In genomic region chr16:11423315-11424117, GRCh38 we compare ENCODE assay signal across 21 cellular contexts.
A peak's percentile ranks its signal among the peaks of the same experiment; 100 is the strongest.
DNase-seq lines count a peak whose midpoint lies in the region; ATAC-seq and TF ChIP-seq lines count a peak whose summit lies in the region.
"Had no signal": no experiment of that assay in that cellular context is flagged by ENCODE, and none has a peak within 500 bp of the region (broad histone marks: within the 10 kb centered on the region; RNA-seq: fewer than 3 reads in every experiment).

No MANE protein-coding gene starts in this region.

- H3K36me3 ChIP-seq in Panc1 (ENCODE audit: control insufficient read depth, insufficient read depth, low read length): no peaks in the 10 kb centered on the region
- no peaks in the 10 kb centered on the region for H3K36me3 ChIP-seq in neural progenitor cell
- H3K36me3 ChIP-seq: right lobe of liver had no signal

- H3K79me2 ChIP-seq in neural progenitor cell (ENCODE audit: low read depth): no peaks in the 10 kb centered on the region

- no peak overlapping the region for H3K4me2 ChIP-seq in neural progenitor cell

- POLR2A ChIA-PET in GM10248 (lab: Yijun Ruan, JAX) (no interaction called here), Panc1 (lab: Charles Lee) (no interaction called here)

- H2AFZ ChIP-seq in neural progenitor cell (replicated peaks): no peak overlapping the region

- in situ Hi-C loops in Panc1 (cut with HindIII; ENCODE audit: low pct_unique_long_range_greater_than_20kb, low sequenced_read_pairs): no loop called here

- no peaks in the 10 kb centered on the region for H3F3A ChIP-seq in neural progenitor cell (ENCODE audit: low read depth)

- H3K27me3 ChIP-seq in Panc1 (ENCODE audit: control insufficient read depth, insufficient read depth, low read length) (no peaks in the 10 kb centered on the region), neural progenitor cell (no peaks in the 10 kb centered on the region)
- H3K27me3 ChIP-seq: neutrophil, right lobe of liver had no signal

- H3K27me3 Mint-ChIP-seq in neural progenitor cell (ENCODE audit: insufficient read depth, low read depth): peaks cover 5% of the 10 kb centered on the region
- no peaks in the 10 kb centered on the region for H3K27me3 Mint-ChIP-seq in activated naive CD4-positive, alpha-beta T cell treated with anti-CD3 and anti-CD28 coated beads, Interleukin-2, amount 10 ng/mL, durations not matched to agents 7 days and 5 days
- H3K27me3 Mint-ChIP-seq: type B pancreatic cell had no signal

- H3K9ac ChIP-seq in neural progenitor cell: no peak overlapping the region

- no peak for TF ChIP-seq CTCF in GM10248 (IDR thresholded peaks at IDR 0.05; ENCODE audit: control extremely low read depth, extremely low read depth, low read depth, missing control alignments)
- TF ChIP-seq CTCF in Panc1 (IDR thresholded peaks at IDR 0.05): no peak
- no peak for TF ChIP-seq CTCF in neural progenitor cell (IDR thresholded peaks at IDR 0.05)

- peak overlapping the region; percentile 93 for H3K27ac Mint-ChIP-seq in neural progenitor cell
- H3K27ac Mint-ChIP-seq in activated naive CD4-positive, alpha-beta T cell treated with anti-CD3 and anti-CD28 coated beads, Interleukin-2, amount 10 ng/mL, durations not matched to agents 7 days and 5 days: no peak overlapping the region

- no peaks in the 10 kb centered on the region for H3K4me1 ChIP-seq in Panc1 (ENCODE audit: control insufficient read depth, insufficient read depth, low read length)
- no peaks in the 10 kb centered on the region for H3K4me1 ChIP-seq in neural progenitor cell
- H3K4me1 ChIP-seq: right lobe of liver had no signal

- H3K9me3 ChIP-seq in Panc1 (ENCODE audit: control insufficient read depth, insufficient read depth, low read depth, low read length): no peaks in the 10 kb centered on the region
- H3K9me3 ChIP-seq in neural progenitor cell (ENCODE audit: low read depth): no peaks in the 10 kb centered on the region
- H3K9me3 ChIP-seq: neutrophil, right lobe of liver had no signal

- no peaks in the 10 kb centered on the region for H4K20me1 ChIP-seq in neural progenitor cell (ENCODE audit: low read depth)

- H3K36me3 Mint-ChIP-seq in neural progenitor cell: no peaks in the 10 kb centered on the region
- H3K36me3 Mint-ChIP-seq in activated naive CD4-positive, alpha-beta T cell treated with anti-CD3 and anti-CD28 coated beads, Interleukin-2, amount 10 ng/mL, durations not matched to agents 7 days and 5 days: no peaks in the 10 kb centered on the region
- H3K36me3 Mint-ChIP-seq: type B pancreatic cell had no signal

- ATAC-seq in HG02678 (IDR thresholded peaks at IDR 0.05; ENCODE audit: unreplicated experiment) (peak; percentile 43), Panc1 (peak; percentile 35; the same call in 1 of the 2 replicates)

- no TSS peak for BruUV-seq in Panc1 (replicated peaks; lab: Mats Ljungman, UMichigan)

- intact Hi-C loops in Panc1 (cut with micrococcal nuclease; ENCODE audit: unreplicated experiment): no loop called here

- CTCF ChIA-PET in GM10248 (lab: Yijun Ruan, JAX): interaction anchor here (1.2 to 6.5 kb wide), 7 partner anchors 11 to 374 kb away, joined by 3 to 45 read pairs (median 7); partner anchors contain the start of gene ZC3H7A
- CTCF ChIA-PET in Panc1 (lab: Charles Lee): no interaction called here
- CTCF ChIA-PET in activated naive CD4-positive, alpha-beta T cell treated with anti-CD3 and anti-CD28 coated beads, Interleukin-2, amount 10 ng/mL, durations not matched to agents 7 days and 5 days (lab: Charles Lee): interaction anchor here (0.8 kb wide), 1 partner anchor 9 kb away, joined by 3 read pairs; no protein-coding TSS in a partner anchor

- DNase-seq in GM10248 (ENCODE audit: extremely low spot score): peak; percentile 58
- no peak for DNase-seq in Panc1 (ENCODE audit: low read depth, low spot score)
- no peak for DNase-seq in neural progenitor cell (ENCODE audit: low spot score)
- no peak for DNase-seq in effector CD4-positive, alpha-beta T cell
- no peak for DNase-seq in A172 (ENCODE audit: low spot score)
- DNase-seq in activated naive CD4-positive, alpha-beta T cell treated with anti-CD3 and anti-CD28 coated beads, Interleukin-2, amount 10 ng/mL, durations not matched to agents 7 days and 5 days: no peak
- DNase-seq in NCI-H2171 (lab: John Stamatoyannopoulos, UW): no peak
- DNase-seq: activated CD4-positive, alpha-beta T cell treated with anti-CD3 and anti-CD28 coated beads, Interleukin-2, amount 50 U/mL, for 4 hours; AML-193; amniotic stem cell; DMS53; glutamatergic neuron; mesenchymal stem cell; NCI-H1930; NCI-H526 treated with DMSO at 0.1 percent for 48 hours; SHP77 treated with DMSO at 0.1 percent for 48 hours; stimulated activated CD4-positive, alpha-beta T cell treated with anti-CD3 and anti-CD28 coated beads, Interleukin-4, amount 100 ng/mL, for 4 hours had no signal

- H3K4me1 Mint-ChIP-seq in neural progenitor cell: peaks cover 2% of the 10 kb centered on the region
- H3K4me1 Mint-ChIP-seq in activated naive CD4-positive, alpha-beta T cell treated with anti-CD3 and anti-CD28 coated beads, Interleukin-2, amount 10 ng/mL, durations not matched to agents 7 days and 5 days: no peaks in the 10 kb centered on the region

- H3K27ac ChIP-seq in Panc1 (ENCODE audit: low read length): no peak overlapping the region
- no peak overlapping the region for H3K27ac ChIP-seq in neural progenitor cell
- H3K27ac ChIP-seq: neutrophil, right lobe of liver had no signal

- peaks cover 2% of the 10 kb centered on the region for H3K9me3 Mint-ChIP-seq in neural progenitor cell
- no peaks in the 10 kb centered on the region for H3K9me3 Mint-ChIP-seq in activated naive CD4-positive, alpha-beta T cell treated with anti-CD3 and anti-CD28 coated beads, Interleukin-2, amount 10 ng/mL, durations not matched to agents 7 days and 5 days
- H3K9me3 Mint-ChIP-seq: type B pancreatic cell had no signal

- H3K4me3 Mint-ChIP-seq in neural progenitor cell: no peak overlapping the region
- H3K4me3 Mint-ChIP-seq in activated naive CD4-positive, alpha-beta T cell treated with anti-CD3 and anti-CD28 coated beads, Interleukin-2, amount 10 ng/mL, durations not matched to agents 7 days and 5 days: no peak overlapping the region
- H3K4me3 Mint-ChIP-seq: type B pancreatic cell had no signal

- H3K4me3 ChIP-seq in Panc1 (ENCODE audit: low read depth in 2 of 2, low read length in 2 of 2) (no peak overlapping the region), neural progenitor cell (no peak overlapping the region)
- H3K4me3 ChIP-seq: right lobe of liver had no signal
